ENCODE assay signal across 8 cellular contexts in the genomic region with DNA sequence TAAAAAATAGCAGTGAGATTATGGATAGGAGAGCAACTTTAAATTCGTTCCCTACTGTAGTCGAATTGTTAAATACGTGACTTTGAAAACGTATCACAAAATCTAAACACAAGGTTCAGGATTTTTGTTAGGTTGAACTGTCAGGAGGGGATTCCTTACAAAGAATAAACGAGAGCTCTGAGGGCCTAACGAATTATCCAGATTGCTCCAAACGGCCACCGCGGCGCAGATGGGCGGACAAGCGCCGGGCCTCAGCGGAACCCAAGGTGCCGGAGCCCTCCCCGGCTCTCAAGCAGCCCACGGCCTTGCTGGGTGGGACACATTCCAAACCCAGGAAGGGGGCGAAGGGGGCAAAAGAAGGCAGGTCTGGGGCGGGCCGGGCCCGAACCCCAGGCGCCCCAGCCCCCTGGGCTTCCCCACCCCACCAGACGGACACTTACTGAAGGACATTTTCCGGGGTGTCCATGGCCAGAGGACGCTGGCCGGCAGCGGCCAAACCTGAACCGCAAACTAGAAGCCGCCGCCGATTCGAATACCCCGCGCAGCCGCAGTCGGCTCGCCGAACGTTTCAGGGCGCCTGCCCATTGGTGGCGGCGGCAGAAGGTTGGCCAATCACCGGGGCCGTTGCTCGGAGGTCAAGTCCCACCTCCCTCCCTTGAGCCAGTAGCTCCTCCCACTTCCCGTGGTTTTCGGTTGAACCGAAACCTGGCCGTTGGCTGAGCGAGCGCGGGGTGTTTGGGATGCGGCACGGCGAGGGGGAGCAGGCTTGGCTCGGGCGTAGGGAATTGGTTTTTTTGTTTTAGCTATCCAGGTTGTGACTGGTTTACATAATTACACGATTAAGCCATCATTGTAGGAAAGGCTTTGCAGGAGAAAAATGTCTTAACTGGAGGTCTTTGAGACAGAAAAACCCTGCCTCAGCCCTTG. TPM values are rescaled to one million over a fixed set of nuclear protein-coding genes. Genes with fewer than 3 reads are reported as not detected.
DNase-seq lines count a peak whose midpoint lies in the region; ATAC-seq and TF ChIP-seq lines count a peak whose summit lies in the region.

Gene BUB1 (minus strand): TSS at position 534 of the 927 bp plus-strand sequence. CDS start 68 bp downstream, at position 466.

- under 1% methylated on average over 58 of the region's 58 CpGs for WGBS in thymus

- H3K4me2 ChIP-seq in osteoblast (ENCODE audit: insufficient read depth, low read length), result peak within 1 kb of the TSS; percentile 99

- DNase-seq in NCI-H1092 treated with DMSO at 0.1 percent for 48 hours (lab: John Stamatoyannopoulos, UW), result peak; percentile 90
- peak; percentile 90 for DNase-seq in SKM-1 (lab: John Stamatoyannopoulos, UW; ENCODE audit: unreplicated experiment)
- peak; percentile 94 to 98 for DNase-seq in activated naive CD4-positive, alpha-beta T cell treated with anti-CD3 and anti-CD28 coated beads, Interleukin-2, amount 50 U/mL, for 72 hours (ENCODE audit: low spot score in 2 of 2)
- peak; percentile 98 for DNase-seq in glomerular visceral epithelial cell (ENCODE audit: extremely low spot score)
- DNase-seq in osteoblast (ENCODE audit: insufficient read length, low spot score, missing footprints), result peak; percentile 98

- H3K79me2 ChIP-seq in osteoblast (ENCODE audit: insufficient read depth, low read length), result peaks cover 39% of the 10 kb centered on the region

- no peaks in the 10 kb centered on the region for H3K9me3 ChIP-seq in osteoblast (ENCODE audit: low read depth, low read length)
- H3K9me3 ChIP-seq in thymus (ENCODE audit: control insufficient read depth), result no peaks in the 10 kb centered on the region

- TF ChIP-seq CTCF in osteoblast (IDR thresholded peaks at IDR 0.05; ENCODE audit: extremely low read depth, low read depth, low read length), result no peak

- peaks cover 14 to 17% of the 10 kb centered on the region in 2 donors for H3K36me3 Mint-ChIP-seq in activated naive CD4-positive, alpha-beta T cell treated with anti-CD3 and anti-CD28 coated beads, Interleukin-2, amount 50 U/mL, for 72 hours

- H3K27me3 ChIP-seq in osteoblast (ENCODE audit: insufficient read depth, low read length) (peaks cover 2% of the 10 kb centered on the region), thymus (ENCODE audit: control insufficient read depth, insufficient read depth) (no peaks in the 10 kb centered on the region)

- H3K27ac Mint-ChIP-seq in activated naive CD4-positive, alpha-beta T cell treated with anti-CD3 and anti-CD28 coated beads, Interleukin-2, amount 50 U/mL, for 72 hours, result peak within 1 kb of the TSS; percentile 95 to 96

- peak within 1 kb of the TSS; percentile 98 for H2AFZ ChIP-seq in osteoblast (ENCODE audit: low read length)

- ATAC-seq in HG02610 (IDR thresholded peaks at IDR 0.05; ENCODE audit: unreplicated experiment), result peak; percentile 64
- peak; percentile 93 to 99 for ATAC-seq in activated naive CD4-positive, alpha-beta T cell treated with anti-CD3 and anti-CD28 coated beads, Interleukin-2, amount 50 U/mL, for 72 hours

- H3K27ac ChIP-seq in osteoblast (ENCODE audit: low read depth, low read length) (peak within 1 kb of the TSS; percentile 82), thymus (ENCODE audit: low read depth) (peak within 1 kb of the TSS; percentile 92)

- no peaks in the 10 kb centered on the region for H4K20me1 ChIP-seq in osteoblast (ENCODE audit: insufficient read depth, low read length)

- H3K4me3 ChIP-seq in GM08714 (ENCODE audit: low read length), result peak within 1 kb of the TSS; percentile 96
- H3K4me3 ChIP-seq in osteoblast (ENCODE audit: insufficient read depth, low read length), result peak within 1 kb of the TSS; percentile 93
- H3K4me3 ChIP-seq in thymus (ENCODE audit: low read length), result peak within 1 kb of the TSS; percentile 71

- no peaks in the 10 kb centered on the region for H3K9me3 Mint-ChIP-seq in activated naive CD4-positive, alpha-beta T cell treated with anti-CD3 and anti-CD28 coated beads, Interleukin-2, amount 50 U/mL, for 72 hours

- H3K4me1 ChIP-seq in osteoblast (ENCODE audit: insufficient read depth, low read length) (peaks cover 31% of the 10 kb centered on the region), thymus (ENCODE audit: control insufficient read depth, insufficient read depth, low read length) (peaks cover 4% of the 10 kb centered on the region)

- H3K36me3 ChIP-seq in osteoblast (ENCODE audit: insufficient read depth, low read length) (peaks cover 4% of the 10 kb centered on the region), thymus (ENCODE audit: control insufficient read depth, insufficient read depth) (peaks cover 9% of the 10 kb centered on the region)

RNA-seq across cellular contexts. Expression of gene BUB1, which starts in this region (rescaled TPM):
- 100 to 1,000 TPM in 1 of 2 donors, 10 to 100 TPM in 1; 94.7 to 143 TPM for total RNA-seq in activated naive CD4-positive, alpha-beta T cell treated with anti-CD3 and anti-CD28 coated beads, Interleukin-2, amount 50 U/mL, for 72 hours
- 4.7 and 7.1 TPM in 2 replicates for total RNA-seq in osteoblast
- 3.8 TPM for polyA plus RNA-seq in thymus

Comparison
In these comparisons a context has a peak if more than half of its experiments do, and no peak if none do; other contexts are left out.
1. Peak in every context shown above with its lines: DNase-seq, ATAC-seq, H3K4me3 ChIP-seq and H3K27ac ChIP-seq.
2. RNA of gene BUB1 (total RNA-seq): 94.7 to 143 TPM in activated naive CD4-positive, alpha-beta T cell treated with anti-CD3 and anti-CD28 coated beads, Interleukin-2, amount 50 U/mL, for 72 hours; 4.7 to 7.1 TPM in osteoblast; every median in the first group is over 10 times any median in the second.